29 cellular contexts compared by ENCODE assay signal in genomic region chr2:170264522-170264860, GRCh38.
"Had no signal": no experiment of that assay in that cellular context is flagged by ENCODE, and none has a peak within 500 bp of the region (broad histone marks: within the 10 kb centered on the region; RNA-seq: fewer than 3 reads in every experiment).

No MANE protein-coding gene starts in this region.

- H3K27ac ChIP-seq: brain microvascular endothelial cell, coronary artery, dorsolateral prefrontal cortex, epithelial cell of prostate, esophagus squamous epithelium, gastroesophageal sphincter, VCaP had no signal

- ATAC-seq: activated naive CD4-positive, alpha-beta T cell treated with anti-CD3 and anti-CD28 coated beads, Interleukin-2, amount 50 U/mL, for 72 hours; activated T-cell treated with anti-CD3 and anti-CD28 coated beads, Interleukin-2, amount 50 U/mL, for 72 hours; gastroesophageal sphincter; WTC11 had no signal

- H3K36me3 Mint-ChIP-seq: activated naive CD4-positive, alpha-beta T cell treated with anti-CD3 and anti-CD28 coated beads, Interleukin-2, amount 10 ng/mL, durations not matched to agents 7 days and 5 days had no signal

- H3K27me3 ChIP-seq: brain microvascular endothelial cell, dorsolateral prefrontal cortex, esophagus squamous epithelium, gastroesophageal sphincter had no signal

- H3K36me3 ChIP-seq: brain microvascular endothelial cell, esophagus squamous epithelium, gastroesophageal sphincter had no signal

- H3K27me3 Mint-ChIP-seq: activated naive CD4-positive, alpha-beta T cell treated with anti-CD3 and anti-CD28 coated beads, Interleukin-2, amount 10 ng/mL, durations not matched to agents 7 days and 5 days; central memory CD8-positive, alpha-beta T cell; dendritic cell treated with granulocyte-macrophage colony-stimulating factor and Interleukin-4, amounts not matched to agents 40 ng/mL and 50 ng/mL, for 4 days had no signal

- H3K4me3 ChIP-seq: coronary artery, dorsolateral prefrontal cortex, esophagus squamous epithelium, gastroesophageal sphincter had no signal

- H3K9me3 Mint-ChIP-seq: activated CD4-positive, alpha-beta memory T cell treated with anti-CD3 and anti-CD28 coated beads, Interleukin-2, amount 10 ng/mL, durations not matched to agents 7 days and 5 days; activated naive CD4-positive, alpha-beta T cell treated with anti-CD3 and anti-CD28 coated beads, Interleukin-2, amount 10 ng/mL, durations not matched to agents 7 days and 5 days had no signal

- H3K4me1 Mint-ChIP-seq: activated CD4-positive, alpha-beta memory T cell treated with anti-CD3 and anti-CD28 coated beads, Interleukin-2, amount 10 ng/mL, durations not matched to agents 7 days and 5 days; activated CD4-positive, alpha-beta T cell treated with anti-CD3 and anti-CD28 coated beads, Interleukin-2, amount 10 ng/mL, durations not matched to agents 7 days and 5 days; activated naive CD4-positive, alpha-beta T cell treated with anti-CD3 and anti-CD28 coated beads, Interleukin-2, amount 10 ng/mL, durations not matched to agents 7 days and 5 days; central memory CD8-positive, alpha-beta T cell; WTC11 had no signal

- DNase-seq: activated CD4-positive, alpha-beta memory T cell treated with anti-CD3 and anti-CD28 coated beads, Interleukin-2, amount 10 ng/mL, durations not matched to agents 7 days and 5 days; activated CD4-positive, alpha-beta T cell treated with anti-CD3 and anti-CD28 coated beads for 1 hour; activated CD4-positive, alpha-beta T cell treated with anti-CD3 and anti-CD28 coated beads for 4 hours; activated CD4-positive, alpha-beta T cell treated with anti-CD3 and anti-CD28 coated beads, Interleukin-2, amount 10 ng/mL, durations not matched to agents 7 days and 5 days; activated CD4-positive, alpha-beta T cell treated with anti-CD3 and anti-CD28 coated beads, Interleukin-2, amount 50 U/mL, for 4 hours; activated CD8-positive, alpha-beta memory T cell treated with anti-CD3 and anti-CD28 coated beads, Interleukin-2, amount 50 U/mL, for 48 hours; activated gamma-delta T cell; activated naive CD4-positive, alpha-beta T cell; activated naive CD4-positive, alpha-beta T cell treated with anti-CD3 and anti-CD28 coated beads, Interleukin-2, amount 10 ng/mL, durations not matched to agents 7 days and 5 days; activated T-cell treated with anti-CD3 and anti-CD28 coated beads for 4 hours; activated T-cell treated with anti-CD3 and anti-CD28 coated beads, Interleukin-2, amount 50 U/mL, for 24 hours; activated T-cell treated with anti-CD3 and anti-CD28 coated beads, Interleukin-2, amount 50 U/mL, for 72 hours; amniotic stem cell; anterior cingulate cortex; brain microvascular endothelial cell; dorsolateral prefrontal cortex; effector memory CD4-positive, alpha-beta T cell; esophagus squamous epithelium; foreskin melanocyte; head of caudate nucleus; T-helper 2 cell had no signal

- H3K4me1 ChIP-seq: esophagus squamous epithelium, gastroesophageal sphincter had no signal

- H3K4me3 Mint-ChIP-seq: activated CD4-positive, alpha-beta memory T cell treated with anti-CD3 and anti-CD28 coated beads, Interleukin-2, amount 10 ng/mL, durations not matched to agents 7 days and 5 days; activated CD4-positive, alpha-beta T cell treated with anti-CD3 and anti-CD28 coated beads, Interleukin-2, amount 10 ng/mL, durations not matched to agents 7 days and 5 days; activated naive CD4-positive, alpha-beta T cell treated with anti-CD3 and anti-CD28 coated beads, Interleukin-2, amount 10 ng/mL, durations not matched to agents 7 days and 5 days; activated T-cell treated with anti-CD3 and anti-CD28 coated beads, Interleukin-2, amount 50 U/mL, for 24 hours; activated T-cell treated with anti-CD3 and anti-CD28 coated beads, Interleukin-2, amount 50 U/mL, for 72 hours; central memory CD8-positive, alpha-beta T cell; dendritic cell treated with granulocyte-macrophage colony-stimulating factor and Interleukin-4, amounts not matched to agents 40 ng/mL and 50 ng/mL, for 4 days; WTC11 had no signal

- H3K27ac Mint-ChIP-seq: activated CD4-positive, alpha-beta memory T cell treated with anti-CD3 and anti-CD28 coated beads, Interleukin-2, amount 10 ng/mL, durations not matched to agents 7 days and 5 days; activated CD4-positive, alpha-beta T cell treated with anti-CD3 and anti-CD28 coated beads, Interleukin-2, amount 10 ng/mL, durations not matched to agents 7 days and 5 days; activated naive CD4-positive, alpha-beta T cell treated with anti-CD3 and anti-CD28 coated beads, Interleukin-2, amount 10 ng/mL, durations not matched to agents 7 days and 5 days; activated naive CD4-positive, alpha-beta T cell treated with anti-CD3 and anti-CD28 coated beads, Interleukin-2, amount 50 U/mL, for 72 hours; activated T-cell treated with anti-CD3 and anti-CD28 coated beads, Interleukin-2, amount 50 U/mL, for 24 hours; activated T-cell treated with anti-CD3 and anti-CD28 coated beads, Interleukin-2, amount 50 U/mL, for 72 hours; dendritic cell treated with granulocyte-macrophage colony-stimulating factor and Interleukin-4, amounts not matched to agents 40 ng/mL and 50 ng/mL, for 4 days; WTC11 had no signal
